1 cellular context compared by ENCODE assay signal in the genomic region with DNA sequence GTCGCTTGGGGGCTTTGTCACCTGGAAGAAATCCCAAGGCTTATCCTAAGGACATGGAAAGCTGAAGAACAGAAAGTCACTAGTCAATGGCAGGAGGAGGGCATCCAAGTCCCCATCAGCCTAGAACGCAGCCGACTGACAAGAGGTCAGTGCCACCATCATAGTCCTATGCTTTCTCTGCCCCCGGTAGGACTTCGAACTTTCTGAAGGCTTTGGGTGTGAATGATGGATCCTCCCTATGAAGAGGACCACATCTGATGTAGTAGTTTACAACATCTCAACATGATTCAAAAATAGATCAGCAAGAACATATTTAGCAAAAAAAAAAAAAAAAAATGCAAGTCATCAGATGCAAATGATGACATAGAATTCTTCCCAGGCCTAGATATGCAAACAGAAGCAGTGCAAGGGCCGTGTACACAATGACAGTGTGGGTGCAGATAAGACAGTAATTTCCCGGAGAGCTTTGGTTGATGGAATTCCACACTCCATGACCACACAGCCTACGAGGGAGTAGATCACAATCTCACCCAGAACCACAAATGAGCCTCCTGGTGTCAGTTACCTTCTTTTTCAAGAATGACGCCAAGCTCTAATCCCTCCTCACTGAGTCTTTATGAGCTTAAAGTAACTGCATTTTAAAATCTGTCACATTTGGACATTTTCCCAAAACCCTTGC.
TF ChIP-seq lines count a peak whose summit lies in the region.

No MANE protein-coding gene starts in this region.

TF ChIP-seq in K562, 482 proteins besides CTCF, POLR2A, EP300 and RAD21 (continued from another document and continues in another):
- TF ChIP-seq, protein P1, sequence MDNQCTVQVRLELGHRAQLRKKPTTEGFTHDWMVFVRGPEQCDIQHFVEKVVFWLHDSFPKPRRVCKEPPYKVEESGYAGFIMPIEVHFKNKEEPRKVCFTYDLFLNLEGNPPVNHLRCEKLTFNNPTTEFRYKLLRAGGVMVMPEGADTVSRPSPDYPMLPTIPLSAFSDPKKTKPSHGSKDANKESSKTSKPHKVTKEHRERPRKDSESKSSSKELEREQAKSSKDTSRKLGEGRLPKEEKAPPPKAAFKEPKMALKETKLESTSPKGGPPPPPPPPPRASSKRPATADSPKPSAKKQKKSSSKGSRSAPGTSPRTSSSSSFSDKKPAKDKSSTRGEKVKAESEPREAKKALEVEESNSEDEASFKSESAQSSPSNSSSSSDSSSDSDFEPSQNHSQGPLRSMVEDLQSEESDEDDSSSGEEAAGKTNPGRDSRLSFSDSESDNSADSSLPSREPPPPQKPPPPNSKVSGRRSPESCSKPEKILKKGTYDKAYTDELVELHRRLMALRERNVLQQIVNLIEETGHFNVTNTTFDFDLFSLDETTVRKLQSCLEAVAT (IDR thresholded peaks at IDR 0.05): peak in 1 of 2 experiments; percentile 78; a peak in 2 of 4 replicates
- TF ChIP-seq TBL1XR1 (IDR thresholded peaks at IDR 0.05; ENCODE audit: low read length in 2 of 2): peak in 1 of 2 experiments; percentile 69; a peak in 2 of 4 replicates
- TF ChIP-seq ZNF551 (CRISPR knock-in tag; IDR thresholded peaks at IDR 0.05): no peak
- no peak for TF ChIP-seq MBD2 (IDR thresholded peaks at IDR 0.05; ENCODE audit: borderline replicate concordance, low read depth)
- TF ChIP-seq ADNP (tag; IDR thresholded peaks at IDR 0.05): no peak
- TF ChIP-seq, protein P2, sequence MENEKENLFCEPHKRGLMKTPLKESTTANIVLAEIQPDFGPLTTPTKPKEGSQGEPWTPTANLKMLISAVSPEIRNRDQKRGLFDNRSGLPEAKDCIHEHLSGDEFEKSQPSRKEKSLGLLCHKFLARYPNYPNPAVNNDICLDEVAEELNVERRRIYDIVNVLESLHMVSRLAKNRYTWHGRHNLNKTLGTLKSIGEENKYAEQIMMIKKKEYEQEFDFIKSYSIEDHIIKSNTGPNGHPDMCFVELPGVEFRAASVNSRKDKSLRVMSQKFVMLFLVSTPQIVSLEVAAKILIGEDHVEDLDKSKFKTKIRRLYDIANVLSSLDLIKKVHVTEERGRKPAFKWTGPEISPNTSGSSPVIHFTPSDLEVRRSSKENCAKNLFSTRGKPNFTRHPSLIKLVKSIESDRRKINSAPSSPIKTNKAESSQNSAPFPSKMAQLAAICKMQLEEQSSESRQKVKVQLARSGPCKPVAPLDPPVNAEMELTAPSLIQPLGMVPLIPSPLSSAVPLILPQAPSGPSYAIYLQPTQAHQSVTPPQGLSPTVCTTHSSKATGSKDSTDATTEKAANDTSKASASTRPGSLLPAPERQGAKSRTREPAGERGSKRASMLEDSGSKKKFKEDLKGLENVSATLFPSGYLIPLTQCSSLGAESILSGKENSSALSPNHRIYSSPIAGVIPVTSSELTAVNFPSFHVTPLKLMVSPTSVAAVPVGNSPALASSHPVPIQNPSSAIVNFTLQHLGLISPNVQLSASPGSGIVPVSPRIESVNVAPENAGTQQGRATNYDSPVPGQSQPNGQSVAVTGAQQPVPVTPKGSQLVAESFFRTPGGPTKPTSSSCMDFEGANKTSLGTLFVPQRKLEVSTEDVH (IDR thresholded peaks at IDR 0.05; ENCODE audit: low read depth, partially characterized antibody): peak; percentile 60
- peak; percentile 88 for TF ChIP-seq MAFK (IDR thresholded peaks at IDR 0.05; ENCODE audit: low read length)
- peak; percentile 66 for TF ChIP-seq CREM (IDR thresholded peaks at IDR 0.05; ENCODE audit: low read depth)
- 0 out of 2 replicates have a peak, but pooled peaks have one; percentile 26 for TF ChIP-seq VEZF1 (CRISPR knock-in tag; IDR thresholded peaks at IDR 0.05)
- TF ChIP-seq CBFA2T2 (conservative IDR thresholded peaks at IDR 0.05): peak; percentile 61; the same call in 1 of the 2 replicates
- TF ChIP-seq TAL1 (IDR thresholded peaks at IDR 0.05): peak; percentile 73
- no peak for TF ChIP-seq PHB2 (IDR thresholded peaks at IDR 0.05; ENCODE audit: low read depth)
- TF ChIP-seq NFE2 (IDR thresholded peaks at IDR 0.05; ENCODE audit: low read depth): peak; percentile 92
- peak; percentile 32; the same call in 1 of the 2 replicates for TF ChIP-seq L3MBTL2 (IDR thresholded peaks at IDR 0.05)
- TF ChIP-seq NFE2L1 (tag; IDR thresholded peaks at IDR 0.05; ENCODE audit: borderline replicate concordance, low read depth): peak; percentile 96
- no peak for TF ChIP-seq ZFX (CRISPR knock-in tag; IDR thresholded peaks at IDR 0.05)
- TF ChIP-seq MIER1 (IDR thresholded peaks at IDR 0.05; ENCODE audit: low read depth): no peak
- TF ChIP-seq MXI1 (IDR thresholded peaks at IDR 0.05; ENCODE audit: low read depth, low read length): no peak
- TF ChIP-seq MAZ (CRISPR knock-in tag; conservative IDR thresholded peaks at IDR 0.05 in 1 of 2, IDR thresholded peaks at IDR 0.05 in 1 of 2): peak in 1 of 2 experiments; percentile 29; a peak in 1 of 4 replicates
- no peak for TF ChIP-seq HNRNPLL (IDR thresholded peaks at IDR 0.05; ENCODE audit: low read depth, low read length, poor library complexity, severe bottlenecking)
- TF ChIP-seq MTA3 (IDR thresholded peaks at IDR 0.05; ENCODE audit: borderline replicate concordance): 0 out of 2 replicates have a peak, but pooled peaks have one; percentile 57
- TF ChIP-seq DNMT1 (IDR thresholded peaks at IDR 0.05): no peak
- no peak for TF ChIP-seq RBM15 (IDR thresholded peaks at IDR 0.05; ENCODE audit: insufficient read depth, low read length)
- no peak for TF ChIP-seq PML (IDR thresholded peaks at IDR 0.05; ENCODE audit: low read length)
- peak; percentile 58 for TF ChIP-seq CCNT2 (IDR thresholded peaks at IDR 0.05; ENCODE audit: borderline replicate concordance, extremely low read depth, insufficient read length, low read depth, low read length)
- no peak for TF ChIP-seq PURB (CRISPR knock-in tag; IDR thresholded peaks at IDR 0.05; ENCODE audit: low read depth)
- TF ChIP-seq FOXK2 (conservative IDR thresholded peaks at IDR 0.05 in 1 of 2, IDR thresholded peaks at IDR 0.05 in 1 of 2; ENCODE audit: low read depth in 2 of 2): 0 out of 4 replicates have a peak, but pooled peaks have one; percentile 44 to 45
- peak; percentile 54 for TF ChIP-seq KLF16 (IDR thresholded peaks at IDR 0.05)
- TF ChIP-seq, protein P3, sequence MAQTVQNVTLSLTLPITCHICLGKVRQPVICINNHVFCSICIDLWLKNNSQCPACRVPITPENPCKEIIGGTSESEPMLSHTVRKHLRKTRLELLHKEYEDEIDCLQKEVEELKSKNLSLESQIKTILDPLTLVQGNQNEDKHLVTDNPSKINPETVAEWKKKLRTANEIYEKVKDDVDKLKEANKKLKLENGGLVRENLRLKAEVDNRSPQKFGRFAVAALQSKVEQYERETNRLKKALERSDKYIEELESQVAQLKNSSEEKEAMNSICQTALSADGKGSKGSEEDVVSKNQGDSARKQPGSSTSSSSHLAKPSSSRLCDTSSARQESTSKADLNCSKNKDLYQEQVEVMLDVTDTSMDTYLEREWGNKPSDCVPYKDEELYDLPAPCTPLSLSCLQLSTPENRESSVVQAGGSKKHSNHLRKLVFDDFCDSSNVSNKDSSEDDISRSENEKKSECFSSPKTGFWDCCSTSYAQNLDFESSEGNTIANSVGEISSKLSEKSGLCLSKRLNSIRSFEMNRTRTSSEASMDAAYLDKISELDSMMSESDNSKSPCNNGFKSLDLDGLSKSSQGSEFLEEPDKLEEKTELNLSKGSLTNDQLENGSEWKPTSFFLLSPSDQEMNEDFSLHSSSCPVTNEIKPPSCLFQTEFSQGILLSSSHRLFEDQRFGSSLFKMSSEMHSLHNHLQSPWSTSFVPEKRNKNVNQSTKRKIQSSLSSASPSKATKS (CRISPR knock-in tag; IDR thresholded peaks at IDR 0.05): no peak
- TF ChIP-seq CTBP1 (IDR thresholded peaks at IDR 0.05; ENCODE audit: borderline replicate concordance): peak; percentile 93
- no peak for TF ChIP-seq SMARCA5 (IDR thresholded peaks at IDR 0.05)
- peak; percentile 65 for TF ChIP-seq TCF3 (CRISPR knock-in tag; IDR thresholded peaks at IDR 0.05)
- TF ChIP-seq SMARCC2 (IDR thresholded peaks at IDR 0.05; ENCODE audit: low read depth): peak; percentile 77; the same call in 1 of the 2 replicates
- peak; percentile 96 for TF ChIP-seq SOX6 (IDR thresholded peaks at IDR 0.05)
- TF ChIP-seq NCOA1 (IDR thresholded peaks at IDR 0.05; ENCODE audit: low read depth): peak; percentile 57; the same call in 1 of the 2 replicates
- TF ChIP-seq TBP (optimal IDR thresholded peaks at IDR 0.05; ENCODE audit: low read depth, low read length): no peak
- TF ChIP-seq HLTF (IDR thresholded peaks at IDR 0.05): no peak
- TF ChIP-seq ZEB2 (IDR thresholded peaks at IDR 0.05): peak; percentile 83
- peak in 1 of 2 experiments; percentile 57; a peak in 2 of 4 replicates for TF ChIP-seq MNT (conservative IDR thresholded peaks at IDR 0.05)
- peak; percentile 98 for TF ChIP-seq C11orf30 (IDR thresholded peaks at IDR 0.05; ENCODE audit: low read depth)
- no peak for TF ChIP-seq GTF2F1 (IDR thresholded peaks at IDR 0.05; ENCODE audit: low read depth, low read length)
- TF ChIP-seq ARID1B (IDR thresholded peaks at IDR 0.05): peak; percentile 88
- no peak for TF ChIP-seq DMBX1 (CRISPR knock-in tag; IDR thresholded peaks at IDR 0.05; ENCODE audit: borderline replicate concordance)
- TF ChIP-seq ZNF224 (CRISPR knock-in tag; IDR thresholded peaks at IDR 0.05): no peak
- TF ChIP-seq, protein P4, sequence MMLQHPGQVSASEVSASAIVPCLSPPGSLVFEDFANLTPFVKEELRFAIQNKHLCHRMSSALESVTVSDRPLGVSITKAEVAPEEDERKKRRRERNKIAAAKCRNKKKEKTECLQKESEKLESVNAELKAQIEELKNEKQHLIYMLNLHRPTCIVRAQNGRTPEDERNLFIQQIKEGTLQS (IDR thresholded peaks at IDR 0.05): peak; percentile 82
- TF ChIP-seq, protein P4 (CRISPR knock-in tag; conservative IDR thresholded peaks at IDR 0.05): no peak
- TF ChIP-seq KLF10 (CRISPR knock-in tag; IDR thresholded peaks at IDR 0.05): no peak
- 0 out of 2 replicates have a peak, but pooled peaks have one; percentile 44 for TF ChIP-seq SMAD4 (CRISPR knock-in tag; conservative IDR thresholded peaks at IDR 0.05)
- TF ChIP-seq YBX1 (IDR thresholded peaks at IDR 0.05): no peak
- peak; percentile 91 for TF ChIP-seq MEF2D (tag; conservative IDR thresholded peaks at IDR 0.05; ENCODE audit: low read depth)
- TF ChIP-seq MEIS2 (IDR thresholded peaks at IDR 0.05; ENCODE audit: partially characterized antibody): peak; percentile 74
- peak in 1 of 2 experiments; percentile 80; a peak in 2 of 4 replicates for TF ChIP-seq ARNT (IDR thresholded peaks at IDR 0.05)
- TF ChIP-seq RFX1 (IDR thresholded peaks at IDR 0.05): no peak
- no peak for TF ChIP-seq THAP12 (CRISPR knock-in tag; IDR thresholded peaks at IDR 0.05)
- TF ChIP-seq E2F5 (CRISPR knock-in tag; IDR thresholded peaks at IDR 0.05): no peak
- no peak for TF ChIP-seq PTTG1 (tag; IDR thresholded peaks at IDR 0.05; ENCODE audit: low read depth)
